ENCODE assay signal across 17 cellular contexts in the genomic region with DNA sequence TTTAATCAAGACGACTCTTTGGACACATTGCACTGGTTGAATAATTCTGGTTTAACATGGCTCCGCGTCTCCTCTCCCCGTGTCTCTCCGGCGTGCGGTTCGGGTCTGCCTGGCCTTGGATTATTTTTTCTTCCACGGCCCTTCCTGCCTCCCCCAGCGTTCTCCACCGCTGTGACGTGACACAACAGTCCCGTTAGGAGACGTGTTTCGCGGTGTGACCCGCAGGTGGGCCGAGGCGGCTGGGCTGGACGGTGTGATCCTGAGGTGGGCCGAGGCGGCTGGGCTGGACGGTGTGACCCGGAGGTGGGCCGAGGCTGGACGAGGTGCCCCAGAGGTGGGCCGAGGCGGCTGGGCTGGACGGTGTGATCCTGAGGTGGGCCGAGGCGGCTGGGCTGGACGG. TPM values are rescaled to one million over a fixed set of nuclear protein-coding genes. Genes with fewer than 3 reads are reported as not detected.
"Had no signal": no experiment of that assay in that cellular context is flagged by ENCODE, and none has a peak within 500 bp of the region (broad histone marks: within the 10 kb centered on the region; RNA-seq: fewer than 3 reads in every experiment).

No MANE protein-coding gene starts in this region.

RNA-seq across cellular contexts. Expression of a gene that starts 12.0 kb away (rescaled TPM):
- total RNA-seq: activated naive CD4-positive, alpha-beta T cell treated with anti-CD3 and anti-CD28 coated beads for 36 hours; activated naive CD4-positive, alpha-beta T cell treated with anti-CD3 and anti-CD28 coated beads, Interleukin-2, amount 50 U/mL, for 72 hours; activated naive CD8-positive, alpha-beta T cell treated with anti-CD3 and anti-CD28 coated beads for 36 hours; activated naive CD8-positive, alpha-beta T cell treated with anti-CD3 and anti-CD28 coated beads, Interleukin-2, amount 10 ng/mL, durations not matched to agents 7 days and 5 days; activated T-cell treated with anti-CD3 and anti-CD28 coated beads, Interleukin-2, amount 50 U/mL, for 4 hours; activated T-cell treated with anti-CD3 and anti-CD28 coated beads, Interleukin-2, amount 50 U/mL, for 72 hours; activated T-helper 1 cell treated with anti-CD3 and anti-CD28 coated beads, Interleukin-12 subunit alpha, Interleukin-12 subunit beta, Interleukin-2, Interleukin-4 antibody, amounts not matched to agents 30 ng/mL and 10 ng/mL and 1 ng/mL, durations not matched to agents 14 hours and 24 hours and 36 hours; activated T-helper 17 cell treated with anti-CD3 and anti-CD28 coated beads, Interleukin-2, amount 50 U/mL, for 72 hours; activated T-helper 2 cell treated with anti-CD3 and anti-CD28 coated beads, Interferon-gamma antibody, Interleukin-2, Interleukin-4, amounts not matched to agents 10 μg/mL and 5 μg/mL and 100 μg/mL, durations not matched to agents 14 hours and 24 hours and 36 hours; adrenal gland; aorta; ascending aorta; astrocyte; breast epithelium; bronchial epithelial cell; cardiac septum; cerebellum had no signal
- polyA plus RNA-seq: aorta had no signal
